15 cellular contexts compared by ENCODE assay signal in genomic region chr18:38747153-38747552, GRCh38.
"Had no signal": no experiment of that assay in that cellular context is flagged by ENCODE, and none has a peak within 500 bp of the region (broad histone marks: within the 10 kb centered on the region; RNA-seq: fewer than 3 reads in every experiment).

No MANE protein-coding gene starts in this region.

- H3K9me3 Mint-ChIP-seq: activated naive CD8-positive, alpha-beta T cell treated with anti-CD3 and anti-CD28 coated beads, Interleukin-2, amount 50 U/mL, for 24 hours; WTC11 had no signal

- H3K4me3 Mint-ChIP-seq: activated CD8-positive, alpha-beta T cell treated with anti-CD3 and anti-CD28 coated beads, Interleukin-2, amount 10 ng/mL, durations not matched to agents 7 days and 5 days; activated naive CD8-positive, alpha-beta T cell treated with anti-CD3 and anti-CD28 coated beads, Interleukin-2, amount 50 U/mL, for 24 hours; naive B cell; stimulated activated naive CD8-positive, alpha-beta T cell treated with anti-CD3 and anti-CD28 coated beads, Interleukin-15, amount 100 ng/mL, for 72 hours; WTC11 had no signal

- H3K36me3 Mint-ChIP-seq: naive B cell, WTC11 had no signal

- H3K27me3 Mint-ChIP-seq: activated naive CD8-positive, alpha-beta T cell treated with anti-CD3 and anti-CD28 coated beads, Interleukin-2, amount 50 U/mL, for 24 hours; naive B cell; stimulated activated naive CD8-positive, alpha-beta T cell treated with anti-CD3 and anti-CD28 coated beads, Interleukin-15, amount 100 ng/mL, for 72 hours had no signal

- H3K4me1 Mint-ChIP-seq: naive B cell; stimulated activated naive CD8-positive, alpha-beta T cell treated with anti-CD3 and anti-CD28 coated beads, Interleukin-15, amount 100 ng/mL, for 72 hours had no signal

- H3K4me3 ChIP-seq: ascending aorta, esophagus muscularis mucosa, lower lobe of right lung, thoracic aorta had no signal

- ATAC-seq: activated CD8-positive, alpha-beta T cell treated with anti-CD3 and anti-CD28 coated beads, Interleukin-2, amount 10 ng/mL, durations not matched to agents 7 days and 5 days; activated naive CD8-positive, alpha-beta T cell treated with anti-CD3 and anti-CD28 coated beads, Interleukin-2, amount 50 U/mL, for 24 hours; lower lobe of right lung; stimulated activated naive CD8-positive, alpha-beta T cell treated with anti-CD3 and anti-CD28 coated beads, Interleukin-15, amount 100 ng/mL, for 72 hours; WTC11 had no signal

- H3K27ac Mint-ChIP-seq: activated CD8-positive, alpha-beta T cell treated with anti-CD3 and anti-CD28 coated beads, Interleukin-2, amount 10 ng/mL, durations not matched to agents 7 days and 5 days; activated naive CD8-positive, alpha-beta T cell treated with anti-CD3 and anti-CD28 coated beads, Interleukin-2, amount 50 U/mL, for 24 hours; naive B cell; stimulated activated naive CD8-positive, alpha-beta T cell treated with anti-CD3 and anti-CD28 coated beads, Interleukin-15, amount 100 ng/mL, for 72 hours; WTC11 had no signal

- DNase-seq: activated CD4-positive, alpha-beta T cell treated with anti-CD3 and anti-CD28 coated beads for 48 hours; activated CD8-positive, alpha-beta memory T cell treated with anti-CD3 and anti-CD28 coated beads, Interleukin-2, amount 50 U/mL, for 48 hours; activated CD8-positive, alpha-beta T cell treated with anti-CD3 and anti-CD28 coated beads, Interleukin-2, amount 10 ng/mL, durations not matched to agents 7 days and 5 days; activated naive CD4-positive, alpha-beta T cell treated with Interleukin-2 at 50 U/mL for 16 hours; activated naive CD8-positive, alpha-beta T cell treated with anti-CD3 and anti-CD28 coated beads, Interleukin-2, amount 50 U/mL, for 24 hours; glutamatergic neuron; lower lobe of right lung; naive B cell; retina; stimulated activated CD4-positive, alpha-beta T cell treated with anti-CD3 and anti-CD28 coated beads, Interleukin-4, amount 100 ng/mL, for 4 hours; stimulated activated naive CD8-positive, alpha-beta T cell treated with anti-CD3 and anti-CD28 coated beads, Interleukin-15, amount 100 ng/mL, for 72 hours had no signal
